In the genomic region with DNA sequence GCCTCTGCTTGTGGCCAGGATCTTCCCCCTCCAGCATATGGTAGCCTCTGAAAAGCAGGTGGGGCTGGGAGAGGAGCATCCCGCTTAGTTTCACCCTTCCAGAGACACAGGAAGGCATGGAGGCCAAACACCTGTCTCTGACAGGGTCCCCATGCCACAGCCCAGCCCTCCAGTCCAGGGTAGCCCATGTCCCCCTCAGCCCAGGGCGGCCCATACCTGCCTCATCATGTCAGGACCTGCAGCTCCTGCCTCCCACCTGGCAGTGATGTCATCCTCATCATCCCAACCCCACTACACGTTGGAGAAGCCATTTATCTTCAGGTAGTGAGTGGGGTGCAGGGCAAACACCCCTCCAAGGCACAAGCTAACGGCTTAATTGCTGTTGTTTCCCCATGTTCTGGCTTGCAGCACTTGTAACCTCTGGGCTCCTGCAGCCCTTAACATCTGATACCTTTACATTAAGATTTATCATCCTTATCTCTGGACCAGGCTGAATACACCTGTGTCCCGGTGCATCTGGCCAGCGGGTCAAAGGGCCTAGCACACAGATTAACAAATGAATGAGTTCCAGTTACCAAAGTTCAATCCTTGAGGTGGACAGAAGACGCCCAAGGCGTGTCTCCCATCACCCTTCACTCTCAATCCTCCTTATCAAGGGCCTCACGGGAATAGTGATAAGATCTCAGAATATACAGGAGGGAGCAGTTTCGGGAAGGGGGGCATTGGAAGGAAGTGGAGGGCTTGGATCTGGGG, we compare ENCODE assay signal across 8 cellular contexts. TPM values are rescaled to one million over a fixed set of nuclear protein-coding genes. Genes with fewer than 3 reads are reported as not detected.
DNase-seq lines count a peak whose midpoint lies in the region; ATAC-seq and TF ChIP-seq lines count a peak whose summit lies in the region.

No MANE protein-coding gene starts in this region.

- TF ChIP-seq CTCF in GM06990 (IDR thresholded peaks at IDR 0.05; ENCODE audit: insufficient read depth, low read length, poor library complexity, severe bottlenecking) (no peak), Peyer's patch (IDR thresholded peaks at IDR 0.05) (no peak), prostate gland (IDR thresholded peaks at IDR 0.05) (no peak)

- H3K9me3 ChIP-seq in Peyer's patch (peaks cover 0 to 2% (median 0%) of the 10 kb centered on the region in 4 donors), esophagus (ENCODE audit: control insufficient read depth in 2 of 2, insufficient read depth in 1 of 2, low read depth in 1 of 2, low read length in 1 of 2) (peaks cover 0 to under 1% of the 10 kb centered on the region in 2 donors), prostate gland (no peaks in the 10 kb centered on the region)

- peaks cover 0 to 17% (median 4%) of the 10 kb centered on the region in 4 donors for H3K4me1 ChIP-seq in Peyer's patch
- peaks cover 0 to 14% of the 10 kb centered on the region in 2 donors for H3K4me1 ChIP-seq in esophagus (ENCODE audit: control insufficient read depth in 2 of 2, insufficient read depth in 2 of 2, low read length in 1 of 2)
- peaks cover 3% of the 10 kb centered on the region for H3K4me1 ChIP-seq in prostate gland (replicated peaks)

- 22 to 30% methylated on average over 10 of the region's 10 CpGs for WGBS in esophagus, 2 donors
- WGBS in prostate gland: 16% methylated on average over 10 of the region's 10 CpGs

- intact Hi-C loops in prostate gland (cut with DNase I): loop anchor here (5.0 kb wide), 2 partner anchors 99 to 486 kb away; a partner anchor contains a TSS

- H3K27me3 ChIP-seq in GM06990 (replicated peaks; ENCODE audit: control insufficient read depth, insufficient read depth, low read length) (no peaks in the 10 kb centered on the region), Peyer's patch (no peaks in the 10 kb centered on the region), esophagus (ENCODE audit: control insufficient read depth in 1 of 2, insufficient read depth in 2 of 2, low read length in 2 of 2) (no peaks in the 10 kb centered on the region), prostate gland (replicated peaks; ENCODE audit: insufficient read depth) (no peaks in the 10 kb centered on the region)

- peak overlapping the region in 3 of 4 donors; percentile 70 to 87 (median 79) for H3K27ac ChIP-seq in Peyer's patch
- no peak overlapping the region for H3K27ac ChIP-seq in esophagus (ENCODE audit: low read depth in 2 of 2, low read length in 1 of 2)
- peak overlapping the region in 1 of 2 donors; percentile 20 for H3K27ac ChIP-seq in prostate gland

- DNase-seq in GM06990 (ENCODE audit: extremely low read depth, insufficient read length): no peak
- peak in 2 of 3 donors; percentile 62 to 74 for DNase-seq in Peyer's patch
- no peak for DNase-seq in prostate gland (ENCODE audit: low spot score)
- no peak for DNase-seq in RKO (ENCODE audit: low spot score)
- DNase-seq in OCI-M1 (lab: John Stamatoyannopoulos, UW): no peak

- H3K4me3 ChIP-seq in GM06990 (replicated peaks; ENCODE audit: low read depth, low read length) (peak overlapping the region; percentile 83), Peyer's patch (peak overlapping the region; percentile 43 to 73 (median 63)), esophagus (ENCODE audit: low read depth in 1 of 2, low read length in 2 of 2) (peak overlapping the region; percentile 69 to 74), prostate gland (peak overlapping the region; percentile 51 to 64)

- no peak for ATAC-seq in HG02884 (IDR thresholded peaks at IDR 0.05; ENCODE audit: unreplicated experiment)
- no peak for ATAC-seq in HG03039 (IDR thresholded peaks at IDR 0.05; ENCODE audit: unreplicated experiment)

- TF ChIP-seq POLR2A in Peyer's patch (IDR thresholded peaks at IDR 0.05) (no peak), prostate gland (IDR thresholded peaks at IDR 0.05) (no peak)

- H3K36me3 ChIP-seq in GM06990 (ENCODE audit: control insufficient read depth, insufficient read depth, low read length) (no peaks in the 10 kb centered on the region), Peyer's patch (peaks cover 0 to 3% (median 0%) of the 10 kb centered on the region in 3 donors), esophagus (ENCODE audit: control insufficient read depth in 2 of 2, insufficient read depth in 2 of 2, low read length in 1 of 2) (no peaks in the 10 kb centered on the region), prostate gland (no peaks in the 10 kb centered on the region)

RNA-seq across cellular contexts. Expression of a gene that starts 22.2 kb away (rescaled TPM):
- 10 to 100 TPM; 11.9 to 27.2 (median 16.0) TPM for total RNA-seq in Peyer's patch
- polyA plus RNA-seq in esophagus: 1 to 10 TPM; 1.5 to 1.9 TPM
- total RNA-seq in prostate gland: 1 to 10 TPM; 4.3 to 9.0 TPM

RNA-seq across cellular contexts. Expression of a gene that starts 36.9 kb away (rescaled TPM):
- 1 to 10 TPM in 1 of 4 donors, under 1 TPM in 1, not detected in 2; 0.57 to 9.1 TPM for total RNA-seq in Peyer's patch
- not detected for polyA plus RNA-seq in esophagus
- total RNA-seq in prostate gland: not detected

RNA-seq across cellular contexts. Expression of a gene that starts 53.3 kb away (rescaled TPM):
- total RNA-seq in Peyer's patch (10 to 100 TPM in 1 of 4 donors, under 1 TPM in 1, not detected in 2; 0.95 to 12.4 TPM), prostate gland (1 to 10 TPM; 1.8 to 8.0 TPM)
- polyA plus RNA-seq in esophagus: under 1 TPM; 0.11 to 0.26 TPM

Comparison
In these comparisons a context has a peak if more than half of its experiments do, and no peak if none do; other contexts are left out.
1. DNase-seq: peak in Peyer's patch (2 of 3); none in GM06990 (single experiment), prostate gland (single experiment), RKO (single experiment) and OCI-M1 (single experiment).
2. H3K27ac ChIP-seq: peak in Peyer's patch (3 of 4); none in esophagus (0 of 2).
3. Peak in every context shown above with its lines, with median percentiles within 50 percentile points of each other: H3K4me3 ChIP-seq.